ENCODE assay signal across 1 cellular context in the genomic region with DNA sequence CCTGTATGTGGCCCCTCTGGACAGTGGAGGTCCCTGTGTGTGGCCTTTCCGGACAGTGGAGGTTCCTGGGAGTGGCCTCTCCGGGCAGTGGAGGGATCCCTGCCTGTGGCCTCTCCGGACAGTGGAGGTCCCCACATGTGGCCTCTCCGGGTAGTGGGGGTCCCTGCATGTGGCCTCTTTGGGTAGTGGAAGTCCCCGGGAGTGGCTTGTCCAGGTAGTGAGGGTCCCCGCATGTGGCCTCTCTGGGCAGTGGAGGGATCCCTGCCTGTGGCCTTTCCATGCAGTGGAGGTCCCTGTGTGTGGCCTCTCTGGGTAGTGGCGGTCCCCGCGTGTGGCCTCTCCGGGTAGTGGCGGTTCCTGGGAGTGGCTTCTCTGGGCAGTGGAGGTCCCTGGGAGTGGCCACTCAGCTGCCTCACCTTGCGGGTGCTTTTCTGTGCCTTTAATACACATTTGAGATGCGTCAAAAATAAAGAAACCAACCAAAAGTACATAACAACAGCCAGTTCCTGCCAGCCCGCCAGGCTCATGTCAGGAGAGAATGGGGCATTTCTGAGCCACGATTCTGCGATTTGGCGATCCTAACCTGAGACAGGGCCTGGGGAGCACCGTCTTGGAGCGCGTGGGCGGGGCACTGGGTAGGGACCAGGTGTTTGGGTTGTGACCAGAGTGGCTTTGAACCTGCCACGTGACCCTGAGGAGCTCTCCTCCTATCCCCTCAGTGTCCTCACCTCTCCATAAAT.
TF ChIP-seq lines count a peak whose summit lies in the region.

No MANE protein-coding gene starts in this region.

TF ChIP-seq in GM23338, 12 proteins besides CTCF, POLR2A, EP300 and RAD21 (continued from another document):
- TF ChIP-seq, protein P1, sequence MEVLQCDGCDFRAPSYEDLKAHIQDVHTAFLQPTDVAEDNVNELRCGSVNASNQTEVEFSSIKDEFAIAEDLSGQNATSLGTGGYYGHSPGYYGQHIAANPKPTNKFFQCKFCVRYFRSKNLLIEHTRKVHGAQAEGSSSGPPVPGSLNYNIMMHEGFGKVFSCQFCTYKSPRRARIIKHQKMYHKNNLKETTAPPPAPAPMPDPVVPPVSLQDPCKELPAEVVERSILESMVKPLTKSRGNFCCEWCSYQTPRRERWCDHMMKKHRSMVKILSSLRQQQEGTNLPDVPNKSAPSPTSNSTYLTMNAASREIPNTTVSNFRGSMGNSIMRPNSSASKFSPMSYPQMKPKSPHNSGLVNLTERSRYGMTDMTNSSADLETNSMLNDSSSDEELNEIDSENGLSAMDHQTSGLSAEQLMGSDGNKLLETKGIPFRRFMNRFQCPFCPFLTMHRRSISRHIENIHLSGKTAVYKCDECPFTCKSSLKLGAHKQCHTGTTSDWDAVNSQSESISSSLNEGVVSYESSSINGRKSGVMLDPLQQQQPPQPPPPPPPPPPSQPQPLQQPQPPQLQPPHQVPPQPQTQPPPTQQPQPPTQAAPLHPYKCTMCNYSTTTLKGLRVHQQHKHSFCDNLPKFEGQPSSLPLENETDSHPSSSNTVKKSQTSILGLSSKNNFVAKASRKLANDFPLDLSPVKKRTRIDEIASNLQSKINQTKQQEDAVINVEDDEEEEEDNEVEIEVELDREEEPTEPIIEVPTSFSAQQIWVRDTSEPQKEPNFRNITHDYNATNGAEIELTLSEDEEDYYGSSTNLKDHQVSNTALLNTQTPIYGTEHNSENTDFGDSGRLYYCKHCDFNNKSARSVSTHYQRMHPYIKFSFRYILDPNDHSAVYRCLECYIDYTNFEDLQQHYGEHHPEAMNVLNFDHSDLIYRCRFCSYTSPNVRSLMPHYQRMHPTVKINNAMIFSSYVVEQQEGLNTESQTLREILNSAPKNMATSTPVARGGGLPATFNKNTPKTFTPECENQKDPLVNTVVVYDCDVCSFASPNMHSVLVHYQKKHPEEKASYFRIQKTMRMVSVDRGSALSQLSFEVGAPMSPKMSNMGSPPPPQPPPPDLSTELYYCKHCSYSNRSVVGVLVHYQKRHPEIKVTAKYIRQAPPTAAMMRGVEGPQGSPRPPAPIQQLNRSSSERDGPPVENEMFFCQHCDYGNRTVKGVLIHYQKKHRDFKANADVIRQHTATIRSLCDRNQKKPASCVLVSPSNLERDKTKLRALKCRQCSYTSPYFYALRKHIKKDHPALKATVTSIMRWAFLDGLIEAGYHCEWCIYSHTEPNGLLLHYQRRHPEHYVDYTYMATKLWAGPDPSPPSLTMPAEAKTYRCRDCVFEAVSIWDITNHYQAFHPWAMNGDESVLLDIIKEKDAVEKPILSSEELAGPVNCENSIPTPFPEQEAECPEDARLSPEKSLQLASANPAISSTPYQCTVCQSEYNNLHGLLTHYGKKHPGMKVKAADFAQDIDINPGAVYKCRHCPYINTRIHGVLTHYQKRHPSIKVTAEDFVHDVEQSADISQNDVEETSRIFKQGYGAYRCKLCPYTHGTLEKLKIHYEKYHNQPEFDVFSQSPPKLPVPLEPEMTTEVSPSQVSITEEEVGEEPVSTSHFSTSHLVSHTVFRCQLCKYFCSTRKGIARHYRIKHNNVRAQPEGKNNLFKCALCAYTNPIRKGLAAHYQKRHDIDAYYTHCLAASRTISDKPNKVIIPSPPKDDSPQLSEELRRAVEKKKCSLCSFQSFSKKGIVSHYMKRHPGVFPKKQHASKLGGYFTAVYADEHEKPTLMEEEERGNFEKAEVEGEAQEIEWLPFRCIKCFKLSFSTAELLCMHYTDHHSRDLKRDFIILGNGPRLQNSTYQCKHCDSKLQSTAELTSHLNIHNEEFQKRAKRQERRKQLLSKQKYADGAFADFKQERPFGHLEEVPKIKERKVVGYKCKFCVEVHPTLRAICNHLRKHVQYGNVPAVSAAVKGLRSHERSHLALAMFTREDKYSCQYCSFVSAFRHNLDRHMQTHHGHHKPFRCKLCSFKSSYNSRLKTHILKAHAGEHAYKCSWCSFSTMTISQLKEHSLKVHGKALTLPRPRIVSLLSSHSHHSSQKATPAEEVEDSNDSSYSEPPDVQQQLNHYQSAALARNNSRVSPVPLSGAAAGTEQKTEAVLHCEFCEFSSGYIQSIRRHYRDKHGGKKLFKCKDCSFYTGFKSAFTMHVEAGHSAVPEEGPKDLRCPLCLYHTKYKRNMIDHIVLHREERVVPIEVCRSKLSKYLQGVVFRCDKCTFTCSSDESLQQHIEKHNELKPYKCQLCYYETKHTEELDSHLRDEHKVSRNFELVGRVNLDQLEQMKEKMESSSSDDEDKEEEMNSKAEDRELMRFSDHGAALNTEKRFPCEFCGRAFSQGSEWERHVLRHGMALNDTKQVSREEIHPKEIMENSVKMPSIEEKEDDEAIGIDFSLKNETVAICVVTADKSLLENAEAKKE (CRISPR knock-in tag; IDR thresholded peaks at IDR 0.05) = no peak
- TF ChIP-seq, protein P2, sequence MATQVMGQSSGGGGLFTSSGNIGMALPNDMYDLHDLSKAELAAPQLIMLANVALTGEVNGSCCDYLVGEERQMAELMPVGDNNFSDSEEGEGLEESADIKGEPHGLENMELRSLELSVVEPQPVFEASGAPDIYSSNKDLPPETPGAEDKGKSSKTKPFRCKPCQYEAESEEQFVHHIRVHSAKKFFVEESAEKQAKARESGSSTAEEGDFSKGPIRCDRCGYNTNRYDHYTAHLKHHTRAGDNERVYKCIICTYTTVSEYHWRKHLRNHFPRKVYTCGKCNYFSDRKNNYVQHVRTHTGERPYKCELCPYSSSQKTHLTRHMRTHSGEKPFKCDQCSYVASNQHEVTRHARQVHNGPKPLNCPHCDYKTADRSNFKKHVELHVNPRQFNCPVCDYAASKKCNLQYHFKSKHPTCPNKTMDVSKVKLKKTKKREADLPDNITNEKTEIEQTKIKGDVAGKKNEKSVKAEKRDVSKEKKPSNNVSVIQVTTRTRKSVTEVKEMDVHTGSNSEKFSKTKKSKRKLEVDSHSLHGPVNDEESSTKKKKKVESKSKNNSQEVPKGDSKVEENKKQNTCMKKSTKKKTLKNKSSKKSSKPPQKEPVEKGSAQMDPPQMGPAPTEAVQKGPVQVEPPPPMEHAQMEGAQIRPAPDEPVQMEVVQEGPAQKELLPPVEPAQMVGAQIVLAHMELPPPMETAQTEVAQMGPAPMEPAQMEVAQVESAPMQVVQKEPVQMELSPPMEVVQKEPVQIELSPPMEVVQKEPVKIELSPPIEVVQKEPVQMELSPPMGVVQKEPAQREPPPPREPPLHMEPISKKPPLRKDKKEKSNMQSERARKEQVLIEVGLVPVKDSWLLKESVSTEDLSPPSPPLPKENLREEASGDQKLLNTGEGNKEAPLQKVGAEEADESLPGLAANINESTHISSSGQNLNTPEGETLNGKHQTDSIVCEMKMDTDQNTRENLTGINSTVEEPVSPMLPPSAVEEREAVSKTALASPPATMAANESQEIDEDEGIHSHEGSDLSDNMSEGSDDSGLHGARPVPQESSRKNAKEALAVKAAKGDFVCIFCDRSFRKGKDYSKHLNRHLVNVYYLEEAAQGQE (IDR thresholded peaks at IDR 0.05; ENCODE audit: unreplicated experiment) = no peak
- no peak for TF ChIP-seq EZH2phosphoT487 (IDR thresholded peaks at IDR 0.05; ENCODE audit: unreplicated experiment)
